24 cellular contexts compared by ENCODE assay signal in the genomic region with DNA sequence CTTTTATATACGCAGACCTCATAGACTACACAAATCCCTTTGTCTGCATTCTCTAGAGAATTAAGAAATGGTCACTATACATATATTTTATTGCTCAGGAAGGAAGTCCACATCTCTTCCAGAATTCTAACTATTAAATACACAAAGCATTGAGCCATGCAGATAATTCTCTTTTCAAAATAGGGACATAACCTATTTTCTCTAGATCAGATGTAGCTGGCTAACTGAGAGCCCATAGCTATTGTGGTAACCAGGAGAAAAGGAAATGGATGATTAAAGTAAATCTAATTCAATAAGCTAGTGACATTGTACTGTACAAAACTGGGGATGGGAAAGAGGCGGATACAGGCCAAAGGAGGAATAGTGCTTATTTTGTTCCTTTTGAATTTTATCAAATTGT.
DNase-seq lines count a peak whose midpoint lies in the region; ATAC-seq and TF ChIP-seq lines count a peak whose summit lies in the region.
"Had no signal": no experiment of that assay in that cellular context is flagged by ENCODE, and none has a peak within 500 bp of the region (broad histone marks: within the 10 kb centered on the region; RNA-seq: fewer than 3 reads in every experiment).

No MANE protein-coding gene starts in this region.

- no peak overlapping the region for H3K4me3 Mint-ChIP-seq in activated naive CD4-positive, alpha-beta T cell treated with anti-CD3 and anti-CD28 coated beads for 36 hours
- no peak overlapping the region for H3K4me3 Mint-ChIP-seq in activated naive CD8-positive, alpha-beta T cell
- H3K4me3 Mint-ChIP-seq in glutamatergic neuron (ENCODE audit: unreplicated experiment) = no peak overlapping the region
- H3K4me3 Mint-ChIP-seq: effector memory CD8-positive, alpha-beta T cell; GM23338; memory B cell; natural killer cell had no signal

- ATAC-seq in activated naive CD4-positive, alpha-beta T cell treated with anti-CD3 and anti-CD28 coated beads, Interleukin-2, amount 50 U/mL, for 72 hours = no peak
- no peak for ATAC-seq in HG02970 (IDR thresholded peaks at IDR 0.05; ENCODE audit: low FRiP score, unreplicated experiment)
- ATAC-seq: effector memory CD8-positive, alpha-beta T cell; GM23338; natural killer cell; pancreas; right cardiac atrium had no signal

- TF ChIP-seq CTCF in glutamatergic neuron (IDR thresholded peaks at IDR 0.05; ENCODE audit: partially characterized antibody, unreplicated experiment) = no peak

- peaks cover 87% of the 10 kb centered on the region for H3K4me1 Mint-ChIP-seq in activated naive CD4-positive, alpha-beta T cell treated with anti-CD3 and anti-CD28 coated beads for 36 hours (ENCODE audit: low read depth)
- peaks cover 84% of the 10 kb centered on the region for H3K4me1 Mint-ChIP-seq in activated naive CD8-positive, alpha-beta T cell (ENCODE audit: low read depth)
- peaks cover 38% of the 10 kb centered on the region for H3K4me1 Mint-ChIP-seq in glutamatergic neuron (ENCODE audit: low read depth, unreplicated experiment)

- intact Hi-C loops in activated naive CD4-positive, alpha-beta T cell treated with anti-CD3 and anti-CD28 coated beads for 36 hours (cut with micrococcal nuclease) = no loop called here

- DNase-seq in activated naive CD4-positive, alpha-beta T cell treated with anti-CD3 and anti-CD28 coated beads for 36 hours = no peak
- DNase-seq in activated naive CD4-positive, alpha-beta T cell treated with anti-CD3 and anti-CD28 coated beads, Interleukin-2, amount 50 U/mL, for 72 hours (ENCODE audit: low spot score in 2 of 2) = no peak
- DNase-seq in glutamatergic neuron = no peak
- DNase-seq in superior temporal gyrus (ENCODE audit: extremely low spot score) = peak; percentile 58
- no peak for DNase-seq in NCI-H1694 treated with DMSO at 0.1 percent for 48 hours (lab: John Stamatoyannopoulos, UW)
- no peak for DNase-seq in DMS153 treated with DMSO at 0.1 percent for 48 hours (lab: John Stamatoyannopoulos, UW; ENCODE audit: unreplicated experiment)
- DNase-seq: ACHN; activated T-cell treated with anti-CD3 and anti-CD28 coated beads, Interleukin-2, amount 50 U/mL, for 1 hour; effector memory CD8-positive, alpha-beta T cell; Karpas-422; natural killer cell; NCI-H1105 treated with DMSO at 0.1 percent for 48 hours; NCI-H2081 treated with DMSO at 0.1 percent for 48 hours; NCI-H510A; NK-92 treated with Interleukin-12 subunit alpha and Interleukin-12 subunit beta, amount 100 ng/mL, for 24 hours; pancreas; Peyer's patch; right cardiac atrium; stimulated activated CD8-positive, alpha-beta memory T cell treated with anti-CD3 and anti-CD28 coated beads, Interleukin-4, amount 100 ng/mL, for 48 hours; testis had no signal

- no peaks in the 10 kb centered on the region for H3K27me3 Mint-ChIP-seq in activated naive CD4-positive, alpha-beta T cell treated with anti-CD3 and anti-CD28 coated beads for 36 hours (ENCODE audit: low read depth)
- H3K27me3 Mint-ChIP-seq in activated naive CD8-positive, alpha-beta T cell = no peaks in the 10 kb centered on the region
- H3K27me3 Mint-ChIP-seq in glutamatergic neuron (ENCODE audit: unreplicated experiment) = no peaks in the 10 kb centered on the region
- H3K27me3 Mint-ChIP-seq: effector memory CD8-positive, alpha-beta T cell; memory B cell had no signal

- H3K36me3 Mint-ChIP-seq in activated naive CD4-positive, alpha-beta T cell treated with anti-CD3 and anti-CD28 coated beads for 36 hours (ENCODE audit: low read depth) = peaks cover 5% of the 10 kb centered on the region
- no peaks in the 10 kb centered on the region for H3K36me3 Mint-ChIP-seq in activated naive CD4-positive, alpha-beta T cell treated with anti-CD3 and anti-CD28 coated beads, Interleukin-2, amount 50 U/mL, for 72 hours
- H3K36me3 Mint-ChIP-seq in activated naive CD8-positive, alpha-beta T cell = peaks cover 8% of the 10 kb centered on the region
- H3K36me3 Mint-ChIP-seq in glutamatergic neuron (ENCODE audit: unreplicated experiment) = no peaks in the 10 kb centered on the region
- H3K36me3 Mint-ChIP-seq: natural killer cell had no signal

- CTCF ChIA-PET in activated naive CD4-positive, alpha-beta T cell treated with anti-CD3 and anti-CD28 coated beads for 36 hours (lab: Charles Lee) = interaction anchor here (0.9 to 1.4 kb wide), 3 partner anchors 9 to 36 kb away, joined by 3 read pairs; no protein-coding TSS in a partner anchor

- H3K27ac Mint-ChIP-seq in activated naive CD4-positive, alpha-beta T cell treated with anti-CD3 and anti-CD28 coated beads for 36 hours = peak overlapping the region; percentile 70
- peak overlapping the region in 1 of 2 donors; percentile 51 for H3K27ac Mint-ChIP-seq in activated naive CD4-positive, alpha-beta T cell treated with anti-CD3 and anti-CD28 coated beads, Interleukin-2, amount 50 U/mL, for 72 hours
- peak overlapping the region; percentile 97 for H3K27ac Mint-ChIP-seq in activated naive CD8-positive, alpha-beta T cell
- peak overlapping the region; percentile 73 for H3K27ac Mint-ChIP-seq in glutamatergic neuron (ENCODE audit: unreplicated experiment)
- H3K27ac Mint-ChIP-seq: effector memory CD8-positive, alpha-beta T cell; GM23338; memory B cell; natural killer cell had no signal

- no peaks in the 10 kb centered on the region for H3K9me3 Mint-ChIP-seq in activated naive CD4-positive, alpha-beta T cell treated with anti-CD3 and anti-CD28 coated beads for 36 hours
- H3K9me3 Mint-ChIP-seq in activated naive CD4-positive, alpha-beta T cell treated with anti-CD3 and anti-CD28 coated beads, Interleukin-2, amount 50 U/mL, for 72 hours = no peaks in the 10 kb centered on the region
- H3K9me3 Mint-ChIP-seq in activated naive CD8-positive, alpha-beta T cell (ENCODE audit: low read depth) = no peaks in the 10 kb centered on the region
- H3K9me3 Mint-ChIP-seq in glutamatergic neuron (ENCODE audit: unreplicated experiment) = peaks cover 5% of the 10 kb centered on the region
- H3K9me3 Mint-ChIP-seq: effector memory CD8-positive, alpha-beta T cell; GM23338; memory B cell; natural killer cell had no signal
